Comparison of ENCODE assay signal across 8 cellular contexts in the genomic region with DNA sequence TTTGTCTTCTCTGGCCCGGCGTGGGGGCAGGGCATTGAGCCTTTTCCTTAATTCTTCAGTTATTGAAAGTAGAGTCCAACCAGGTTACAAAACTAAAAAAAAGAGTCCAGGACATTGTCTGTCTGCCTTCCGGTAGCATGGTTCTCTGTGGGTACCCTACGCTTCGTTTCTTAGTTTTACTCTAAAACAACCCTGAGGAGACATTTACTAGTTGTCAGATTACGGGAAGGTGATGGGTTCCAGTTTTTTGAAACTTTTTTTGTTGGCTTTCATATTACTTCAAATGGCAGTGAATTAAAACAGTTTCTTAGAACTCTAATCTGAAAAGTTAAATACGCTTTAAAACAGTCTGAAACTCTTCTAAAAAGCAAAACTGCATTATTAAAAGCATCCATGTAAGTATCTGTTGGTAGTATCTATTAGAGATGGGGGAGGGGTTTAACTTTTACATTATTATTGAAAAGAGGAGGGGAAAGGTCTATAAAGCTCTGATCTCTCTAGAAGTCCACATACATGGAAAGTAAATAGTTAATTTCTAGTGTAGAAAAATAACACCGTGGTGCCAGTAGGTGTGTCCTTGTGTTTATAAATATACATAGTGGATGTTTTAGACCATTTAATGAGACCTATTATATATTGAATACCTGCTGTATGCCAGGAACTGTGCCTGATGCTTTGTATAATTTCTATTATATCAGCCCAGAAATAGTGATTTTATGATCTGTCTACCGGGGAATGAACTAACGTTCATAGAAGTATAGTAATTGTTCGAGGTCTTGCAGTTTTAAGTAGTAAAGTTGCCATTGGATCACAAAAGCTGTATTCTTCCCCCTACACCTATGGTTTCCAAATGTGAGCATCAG. TPM values are rescaled to one million over a fixed set of nuclear protein-coding genes. Genes with fewer than 3 reads are reported as not detected.
DNase-seq lines count a peak whose midpoint lies in the region; ATAC-seq, FAIRE-seq and TF ChIP-seq lines count a peak whose summit lies in the region.

No MANE protein-coding gene starts in this region.

- no peak for TF ChIP-seq CTCF in GM06990 (IDR thresholded peaks at IDR 0.05; ENCODE audit: insufficient read depth, low read length, poor library complexity, severe bottlenecking)
- no peak for TF ChIP-seq CTCF in K562 (IDR thresholded peaks at IDR 0.05 in 2 of 3, conservative IDR thresholded peaks at IDR 0.05 in 1 of 3; ENCODE audit: insufficient read depth in 2 of 3, low read depth in 1 of 3, low read length in 3 of 3)
- TF ChIP-seq CTCF in left lung (IDR thresholded peaks at IDR 0.05): no peak
- TF ChIP-seq CTCF in thoracic aorta (IDR thresholded peaks at IDR 0.05): no peak
- no peak for TF ChIP-seq CTCF in GM10266 (IDR thresholded peaks at IDR 0.05; ENCODE audit: control insufficient read depth, insufficient read depth, low read depth, missing control alignments)

- BruUV-seq in K562 (replicated peaks; lab: Mats Ljungman, UMichigan): TSS peak; percentile 54

- H3K9ac ChIP-seq in K562 (ENCODE audit: insufficient read depth in 1 of 2, low read depth in 2 of 2, low read length in 2 of 2): peak overlapping the region; percentile 95 to 99

- FAIRE-seq in K562 (lab: Jason Lieb, UNC): no peak

- H2AFZ ChIP-seq in K562 (ENCODE audit: low read depth, low read length): peak overlapping the region; percentile 68

- 0 out of 2 replicates have a peak, but pooled peaks have one; percentile 26 for TF ChIP-seq POLR2A in K562 (conservative IDR thresholded peaks at IDR 0.05)

- no peaks in the 10 kb centered on the region; the same call in none of the 2 replicates for H3K36me3 ChIP-seq in GM06990 (ENCODE audit: control insufficient read depth, insufficient read depth, low read length)
- H3K36me3 ChIP-seq in K562 (ENCODE audit: control insufficient read depth, insufficient read depth, low read length): peaks cover 4% of the 10 kb centered on the region; the same call in 1 of the 3 replicates
- no peaks in the 10 kb centered on the region for H3K36me3 ChIP-seq in left lung
- H3K36me3 ChIP-seq in thoracic aorta: no peaks in the 10 kb centered on the region

- no peaks in the 10 kb centered on the region for H3K9me3 ChIP-seq in K562 (replicated peaks; ENCODE audit: control insufficient read depth, insufficient read depth, low read depth, low read length)
- H3K9me3 ChIP-seq in left lung: no peaks in the 10 kb centered on the region
- no peaks in the 10 kb centered on the region for H3K9me3 ChIP-seq in thoracic aorta

- ATAC-seq in K562 (no peak), left lung (no peak), thoracic aorta (ENCODE audit: insufficient number of reproducible peaks, low FRiP score, low read depth) (no peak), HG03378 (IDR thresholded peaks at IDR 0.05; ENCODE audit: unreplicated experiment) (no peak), HG02610 (IDR thresholded peaks at IDR 0.05; ENCODE audit: unreplicated experiment) (no peak)

- CTCF ChIA-PET in K562 (lab: Yijun Ruan, JAX; ENCODE audit: low intra/inter-chr PET ratio): no interaction called here

- no peaks in the 10 kb centered on the region for H4K20me1 ChIP-seq in K562 (replicated peaks; ENCODE audit: control insufficient read depth, insufficient read depth, low read length)

- in situ Hi-C loops in K562 (cut with MboI): no loop called here

- intact Hi-C loops in K562 (cut with micrococcal nuclease) (no loop called here), left lung (cut with DNase I) (no loop called here)

- H3K79me2 ChIP-seq in K562 (ENCODE audit: control insufficient read depth, insufficient read depth, low read length): peaks cover 79% of the 10 kb centered on the region

- H3K9me1 ChIP-seq in K562 (ENCODE audit: control insufficient read depth, insufficient read depth, low read length): no peaks in the 10 kb centered on the region

- 4% methylated on average over 11 of the region's 11 CpGs for WGBS in K562 (ENCODE audit: insufficient coverage, low coverage, missing lambda C conversion rate)

- TF ChIP-seq EP300 in K562 (IDR thresholded peaks at IDR 0.05; ENCODE audit: low read length): no peak

- DNase-seq in GM06990 (ENCODE audit: extremely low read depth, insufficient read length) (no peak), NCI-H146 (lab: John Stamatoyannopoulos, UW) (peak; percentile 48), K562 (ENCODE audit: extremely low read depth in 1 of 4, low spot score in 3 of 4) (peak in 1 of 4 experiments; percentile 10), left lung (no peak), thoracic aorta (ENCODE audit: low spot score) (no peak), GM10266 (ENCODE audit: extremely low spot score) (no peak)

- H3K4me1 ChIP-seq in K562 (replicated peaks in 1 of 2; ENCODE audit: control insufficient read depth in 2 of 2, insufficient read depth in 2 of 2, low read length in 2 of 2) (peaks cover 31 to 45% of the 10 kb centered on the region in 2 experiments), left lung (peaks cover 27 to 60% of the 10 kb centered on the region in 2 donors), thoracic aorta (ENCODE audit: control insufficient read depth in 1 of 2, low read depth in 2 of 2) (peaks cover 37 to 52% of the 10 kb centered on the region in 2 donors)

- H3K27ac ChIP-seq in K562 (ENCODE audit: extremely low read depth, low read depth, low read length): peak overlapping the region; percentile 91
- peak overlapping the region; percentile 100 for H3K27ac ChIP-seq in left lung
- peak overlapping the region; percentile 99 to 100 for H3K27ac ChIP-seq in thoracic aorta

- H3K4me2 ChIP-seq in K562 (ENCODE audit: insufficient read depth, low read length): peak overlapping the region; percentile 80

- H3K4me3 ChIP-seq in GM06990 (replicated peaks; ENCODE audit: low read depth, low read length): peak overlapping the region; percentile 82
- H3K4me3 ChIP-seq in K562: peak overlapping the region; percentile 77
- peak overlapping the region; percentile 63 to 73 for H3K4me3 ChIP-seq in left lung
- H3K4me3 ChIP-seq in thoracic aorta: peak overlapping the region; percentile 89

- H3K27me3 ChIP-seq in GM06990 (replicated peaks; ENCODE audit: control insufficient read depth, insufficient read depth, low read length) (no peaks in the 10 kb centered on the region), K562 (ENCODE audit: control insufficient read depth in 2 of 2, insufficient read depth in 2 of 2, low read length in 2 of 2) (no peaks in the 10 kb centered on the region), left lung (no peaks in the 10 kb centered on the region), thoracic aorta (replicated peaks; ENCODE audit: insufficient read depth) (no peaks in the 10 kb centered on the region)

- TF ChIP-seq RAD21 in K562 (CRISPR knock-in tag; conservative IDR thresholded peaks at IDR 0.05 in 1 of 2, IDR thresholded peaks at IDR 0.05 in 1 of 2): no peak

- POLR2A ChIA-PET in K562 (lab: Yijun Ruan, JAX): interaction anchor here (0.6 to 8.5 kb wide), 21 partner anchors 10 to 723 kb away, joined by 3 to 73 read pairs (median 4); a partner anchor contains a TSS

TF ChIP-seq in K562, 482 proteins besides CTCF, POLR2A, EP300 and RAD21 (continues in another document):
- TF ChIP-seq LEF1 (IDR thresholded peaks at IDR 0.05) (0 out of 2 replicates have a peak, but pooled peaks have one; percentile 14), MXI1 (IDR thresholded peaks at IDR 0.05; ENCODE audit: low read depth, low read length) (0 out of 2 replicates have a peak, but pooled peaks have one; percentile 2)

RNA-seq across cellular contexts. Expression of a gene that starts 2.3 kb away (rescaled TPM):
- 17.0 and 22.8 TPM in 2 replicates for total RNA-seq in K562 (2011; cell fraction: chromatin; rRNA removed; ENCODE audit: low replicate concordance)
- 9.5 TPM in 2 replicates for total RNA-seq in K562 (2011; cell fraction: nucleolus; rRNA removed)
- 13.6 and 16.9 TPM in 2 replicates for total RNA-seq in K562 (2011; cell fraction: nucleoplasm; rRNA removed)
- total RNA-seq in K562 (2014; rRNA removed) (3.7 and 4.4 TPM in 2 replicates), K562 (2014; rRNA removed; fragmentation: Illumina TruSeq; extraction: Trizol) (5.6 and 6.6 TPM in 2 replicates), K562 (2015; rRNA removed; fragmentation: Illumina TruSeq; extraction: Trizol) (5.2 and 5.7 TPM in 2 replicates), K562 (2021) (9.2 and 10.2 TPM in 2 replicates), left lung (10 to 100 TPM; 12.6 to 15.9 TPM), thoracic aorta (10 to 100 TPM; 16.5 to 18.8 TPM)
- polyA plus RNA-seq in K562 (2011; rRNA removed) (10.1 and 11.9 TPM in 2 replicates), K562 (2014; fragmentation: Illumina TruSeq; extraction: Trizol) (9.7 and 10.4 TPM in 2 replicates), K562 (2014; fragmentation: Nextera tagmentation; extraction: Ambion mirVana) (1 to 10 TPM; 1.2 to 1.4 TPM), K562 (2014; rRNA removed) (5.3 and 6.2 TPM in 2 replicates)
- 9.1 and 13.7 TPM in 2 replicates for polyA plus RNA-seq in K562 (2011; cell fraction: cytosol; rRNA removed)
- polyA plus RNA-seq in K562 (2011; cell fraction: nucleus; rRNA removed): 7.7 and 9.2 TPM in 2 replicates
- 5.7 and 7.4 TPM in 2 replicates for polyA plus RNA-seq in K562 (2012)
- 23.8 and 24.3 TPM in 2 replicates for polyA minus RNA-seq in K562 (2011; rRNA and poly(A)+ RNA removed)
- polyA minus RNA-seq in K562 (2011; cell fraction: cytosol; rRNA and poly(A)+ RNA removed): 10.1 and 10.7 TPM in 2 replicates
- polyA minus RNA-seq in K562 (2011; cell fraction: nucleus; rRNA and poly(A)+ RNA removed): 4.3 and 9.6 TPM in 2 replicates

RNA-seq across cellular contexts. Expression of a gene that starts 38.2 kb away (rescaled TPM):
- total RNA-seq in K562 (2011; cell fraction: chromatin; rRNA removed; ENCODE audit: low replicate concordance): 19.4 and 28.3 TPM in 2 replicates
- total RNA-seq in K562 (2011; cell fraction: nucleolus; rRNA removed): 29.3 and 40.5 TPM in 2 replicates
- total RNA-seq in K562 (2011; cell fraction: nucleoplasm; rRNA removed): 32.5 and 32.9 TPM in 2 replicates
- total RNA-seq in K562 (2014; rRNA removed) (34.1 and 55.1 TPM in 2 replicates), K562 (2014; rRNA removed; fragmentation: Illumina TruSeq; extraction: Trizol) (16.1 and 20.9 TPM in 2 replicates), K562 (2015; rRNA removed; fragmentation: Illumina TruSeq; extraction: Trizol) (31.3 and 31.9 TPM in 2 replicates), K562 (2021) (27.8 and 28.7 TPM in 2 replicates), left lung (10 to 100 TPM; 16.8 to 20.4 TPM), thoracic aorta (10 to 100 TPM; 26.4 to 33.8 TPM)
- polyA plus RNA-seq in K562 (2011; rRNA removed) (16.5 and 19.5 TPM in 2 replicates), K562 (2014; fragmentation: Illumina TruSeq; extraction: Trizol) (23.3 and 24.8 TPM in 2 replicates), K562 (2014; fragmentation: Nextera tagmentation; extraction: Ambion mirVana) (1 to 10 TPM; 2.8 to 5.0 TPM), K562 (2014; rRNA removed) (28.9 and 29.5 TPM in 2 replicates)
- 20.2 and 26.4 TPM in 2 replicates for polyA plus RNA-seq in K562 (2011; cell fraction: cytosol; rRNA removed)
- 28.2 and 28.3 TPM in 2 replicates for polyA plus RNA-seq in K562 (2011; cell fraction: nucleus; rRNA removed)
- 24.3 and 30.8 TPM in 2 replicates for polyA plus RNA-seq in K562 (2012)
- 5.2 and 6.0 TPM in 2 replicates for polyA minus RNA-seq in K562 (2011; rRNA and poly(A)+ RNA removed)
- polyA minus RNA-seq in K562 (2011; cell fraction: cytosol; rRNA and poly(A)+ RNA removed): 8.4 and 9.8 TPM in 2 replicates
- polyA minus RNA-seq in K562 (2011; cell fraction: nucleus; rRNA and poly(A)+ RNA removed): 8.9 and 15.4 TPM in 2 replicates
